In the genomic region with DNA sequence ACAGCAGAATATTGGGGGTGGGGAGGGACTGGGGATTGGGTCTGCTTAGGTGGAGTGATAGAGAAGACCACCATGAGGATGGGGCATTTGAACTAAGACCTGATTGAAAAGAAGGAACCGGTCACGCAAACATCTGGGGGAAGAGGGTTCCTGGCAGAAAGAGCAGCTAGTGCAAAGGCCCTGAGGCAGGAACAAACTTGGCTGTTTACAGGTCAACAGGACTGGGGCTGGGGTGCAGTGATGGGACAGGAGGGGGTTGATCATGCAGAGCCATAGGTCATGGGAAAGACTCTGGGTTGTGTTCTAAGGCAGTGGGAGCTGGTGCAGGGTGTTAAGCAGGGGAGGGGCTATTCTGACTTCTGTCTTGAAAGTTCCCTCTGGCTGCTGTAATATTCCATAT, we compare ENCODE assay signal across 1 cellular context.
TF ChIP-seq lines count a peak whose summit lies in the region.

No MANE protein-coding gene starts in this region.

TF ChIP-seq in GM12878, 131 proteins besides CTCF, POLR2A, EP300 and RAD21:
- no peak for TF ChIP-seq NFYA (IDR thresholded peaks at IDR 0.05; ENCODE audit: borderline replicate concordance, low read depth, low read length)
- TF ChIP-seq CBX5 (IDR thresholded peaks at IDR 0.05; ENCODE audit: low read depth), result no peak
- TF ChIP-seq EZH2 (IDR thresholded peaks at IDR 0.05; ENCODE audit: borderline replicate concordance, control insufficient read depth, low read depth, low read length), result no peak
- no peak for TF ChIP-seq EED (IDR thresholded peaks at IDR 0.05; ENCODE audit: low read depth)
- TF ChIP-seq ETV6 (conservative IDR thresholded peaks at IDR 0.05 in 1 of 2, IDR thresholded peaks at IDR 0.05 in 1 of 2; ENCODE audit: borderline replicate concordance in 1 of 2, low read depth in 1 of 2), result no peak
- TF ChIP-seq PRDM15 (CRISPR knock-in tag; IDR thresholded peaks at IDR 0.05), result no peak
- TF ChIP-seq DPF2 (IDR thresholded peaks at IDR 0.05), result no peak
- no peak for TF ChIP-seq BCL3 (IDR thresholded peaks at IDR 0.05; ENCODE audit: borderline replicate concordance, insufficient read depth, low read depth, low read length, poor library complexity, severe bottlenecking)
- TF ChIP-seq TAF1 (IDR thresholded peaks at IDR 0.05; ENCODE audit: borderline replicate concordance, low read depth, low read length), result no peak
- TF ChIP-seq CEBPZ (IDR thresholded peaks at IDR 0.05; ENCODE audit: low read depth, low read length), result no peak
- TF ChIP-seq NBN (IDR thresholded peaks at IDR 0.05), result no peak
- no peak for TF ChIP-seq RB1 (IDR thresholded peaks at IDR 0.05; ENCODE audit: borderline replicate concordance)
- TF ChIP-seq USF2 (IDR thresholded peaks at IDR 0.05; ENCODE audit: borderline replicate concordance, low read depth, low read length), result no peak
- TF ChIP-seq CHD4 (IDR thresholded peaks at IDR 0.05), result no peak
- TF ChIP-seq SIN3A (IDR thresholded peaks at IDR 0.05; ENCODE audit: low read depth, low read length), result no peak
- no peak for TF ChIP-seq TCF3 (IDR thresholded peaks at IDR 0.05; ENCODE audit: borderline replicate concordance, insufficient read depth, low read depth, low read length)
- no peak for TF ChIP-seq MEF2B (IDR thresholded peaks at IDR 0.05; ENCODE audit: partially characterized antibody, poor library complexity, severe bottlenecking)
- TF ChIP-seq ZNF384 (IDR thresholded peaks at IDR 0.05; ENCODE audit: borderline replicate concordance, low read depth, low read length), result no peak
- TF ChIP-seq SIX5 (IDR thresholded peaks at IDR 0.05; ENCODE audit: low read depth, low read length, severe bottlenecking), result no peak
- no peak for TF ChIP-seq LARP7 (IDR thresholded peaks at IDR 0.05)
